ENCODE assay signal across 14 cellular contexts in genomic region chr6:21753571-21754108, GRCh38.
A peak's percentile ranks its signal among the peaks of the same experiment; 100 is the strongest.
DNase-seq lines count a peak whose midpoint lies in the region; ATAC-seq and FAIRE-seq lines count a peak whose summit lies in the region.
"Had no signal": no experiment of that assay in that cellular context is flagged by ENCODE, and none has a peak within 500 bp of the region (broad histone marks: within the 10 kb centered on the region; RNA-seq: fewer than 3 reads in every experiment).

No MANE protein-coding gene starts in this region.

- peak overlapping the region; percentile 48 for H3K27ac ChIP-seq in ACC112 (ENCODE audit: low read depth, low read length)

- peak overlapping the region; percentile 63 for H2AFZ ChIP-seq in ACC112 (ENCODE audit: low read length, unreplicated experiment)

- peak; percentile 29 for FAIRE-seq in endometrium (lab: Jason Lieb, UNC)

- no peaks in the 10 kb centered on the region for H3K27me3 ChIP-seq in ACC112 (ENCODE audit: insufficient read depth, low read length)
- H3K27me3 ChIP-seq: breast epithelium had no signal

- H3K4me1 ChIP-seq in ACC112 (ENCODE audit: control insufficient read depth, insufficient read depth, low read length, unreplicated experiment), result peaks cover 44% of the 10 kb centered on the region
- H3K4me1 ChIP-seq: breast epithelium had no signal

- H3K36me3 ChIP-seq in ACC112 (ENCODE audit: insufficient read depth, low read length), result no peaks in the 10 kb centered on the region
- H3K36me3 ChIP-seq: breast epithelium had no signal

- no peaks in the 10 kb centered on the region for H3K79me2 ChIP-seq in ACC112 (ENCODE audit: control insufficient read depth, insufficient read depth, low read length, unreplicated experiment)

- DNase-seq in LHCN-M2 (ENCODE audit: low read depth) (peak; percentile 49), lung microvascular endothelial cell (ENCODE audit: low read depth in 2 of 2) (peak; percentile 44 to 55)
- DNase-seq: head of caudate nucleus; naive thymus-derived CD8-positive, alpha-beta T cell; NCI-H1105 treated with DMSO at 0.1 percent for 48 hours; NK-92 treated with Interleukin-12 subunit alpha and Interleukin-12 subunit beta, amount 100 ng/mL, for 24 hours; stimulated activated CD4-positive, alpha-beta T cell treated with anti-CD3 and anti-CD28 coated beads, Interleukin-4, amount 100 ng/mL, for 1 hour had no signal

- no peak for ATAC-seq in GM18861 (IDR thresholded peaks at IDR 0.05; ENCODE audit: unreplicated experiment)
- no peak for ATAC-seq in HG03457 (IDR thresholded peaks at IDR 0.05; ENCODE audit: unreplicated experiment)
- ATAC-seq in GM18511 (IDR thresholded peaks at IDR 0.05; ENCODE audit: unreplicated experiment), result no peak
- no peak for ATAC-seq in GM21825 (IDR thresholded peaks at IDR 0.05; ENCODE audit: unreplicated experiment)
- ATAC-seq: naive thymus-derived CD8-positive, alpha-beta T cell had no signal

- no peak overlapping the region; the same call in 1 of the 2 replicates for H3K4me3 ChIP-seq in ACC112 (ENCODE audit: low read depth, low read length)
- H3K4me3 ChIP-seq: breast epithelium had no signal
